In the genomic region with DNA sequence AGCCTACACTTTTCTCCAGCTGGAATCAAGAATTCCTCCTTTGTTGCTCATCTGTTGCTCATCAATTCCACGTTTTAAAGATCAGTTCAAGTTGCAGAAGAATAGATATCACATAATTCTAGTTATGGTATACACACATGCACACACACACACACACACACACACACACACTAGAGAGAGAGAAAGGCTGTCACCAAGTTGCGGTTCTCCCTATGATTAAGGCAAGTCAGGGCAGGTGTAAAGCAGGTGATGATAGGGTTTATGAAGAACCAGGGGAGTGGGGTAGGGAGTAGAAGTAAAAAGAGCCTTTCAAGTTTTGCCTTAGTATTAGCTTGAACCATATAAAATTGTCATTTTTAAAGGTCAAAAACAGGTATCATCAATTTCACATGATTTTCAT, we compare ENCODE assay signal across 16 cellular contexts. TPM values are rescaled to one million over a fixed set of nuclear protein-coding genes. Genes with fewer than 3 reads are reported as not detected.
DNase-seq lines count a peak whose midpoint lies in the region; ATAC-seq and TF ChIP-seq lines count a peak whose summit lies in the region.
"Had no signal": no experiment of that assay in that cellular context is flagged by ENCODE, and none has a peak within 500 bp of the region (broad histone marks: within the 10 kb centered on the region; RNA-seq: fewer than 3 reads in every experiment).

No MANE protein-coding gene starts in this region.

- DNase-seq in NCI-H2171 treated with DMSO at 0.1 percent for 48 hours (lab: John Stamatoyannopoulos, UW): peak; percentile 30
- no peak for DNase-seq in NCI-H2171 (lab: John Stamatoyannopoulos, UW)
- DNase-seq in NCI-H1105 (lab: John Stamatoyannopoulos, UW): peak; percentile 93
- DNase-seq in WERI-Rb-1: no peak
- peak; percentile 44 to 68 for DNase-seq in foreskin keratinocyte
- no peak for DNase-seq in COLO668 (lab: John Stamatoyannopoulos, UW; ENCODE audit: unreplicated experiment)
- DNase-seq in gastrocnemius medialis: no peak
- DNase-seq: activated CD4-positive, alpha-beta T cell treated with anti-CD3 and anti-CD28 coated beads for 1 hour; activated effector memory CD4-positive, alpha-beta T cell treated with anti-CD3 and anti-CD28 coated beads, Interleukin-2, amount 50 U/mL, for 16 hours; right lobe of liver; stimulated activated CD4-positive, alpha-beta T cell treated with anti-CD3 and anti-CD28 coated beads, Interleukin-4, amount 100 ng/mL, for 1 hour; upper lobe of right lung had no signal

- TF ChIP-seq POLR2A in gastrocnemius medialis (IDR thresholded peaks at IDR 0.05): no peak

- ATAC-seq in foreskin keratinocyte (peak; percentile 35), GM21515 (IDR thresholded peaks at IDR 0.05; ENCODE audit: unreplicated experiment) (no peak), gastrocnemius medialis (no peak)
- ATAC-seq: upper lobe of right lung had no signal

- peaks cover 8% of the 10 kb centered on the region for H3K4me1 ChIP-seq in foreskin keratinocyte
- H3K4me1 ChIP-seq in gastrocnemius medialis: no peaks in the 10 kb centered on the region
- H3K4me1 ChIP-seq: Peyer's patch, upper lobe of right lung had no signal

- in situ Hi-C loops in gastrocnemius medialis (cut with MboI; ENCODE audit: low sequenced_read_pairs in 4 of 4): loop anchor here in 1 of 4 donors (10.0 kb wide), 1 partner anchor 200 kb away; no protein-coding TSS in a partner anchor

- no peak for TF ChIP-seq CTCF in WERI-Rb-1 (IDR thresholded peaks at IDR 0.05; ENCODE audit: low read depth, low read length)
- TF ChIP-seq CTCF in foreskin keratinocyte (conservative IDR thresholded peaks at IDR 0.05): no peak
- TF ChIP-seq CTCF in gastrocnemius medialis (IDR thresholded peaks at IDR 0.05 in 4 of 5, conservative IDR thresholded peaks at IDR 0.05 in 1 of 5): no peak

- H3K36me3 ChIP-seq in WERI-Rb-1 (no peaks in the 10 kb centered on the region), gastrocnemius medialis (no peaks in the 10 kb centered on the region)
- H3K36me3 ChIP-seq: Peyer's patch, right lobe of liver, upper lobe of right lung had no signal

- no peak overlapping the region for H3K4me3 ChIP-seq in WERI-Rb-1 (ENCODE audit: low read depth, low read length)
- H3K4me3 ChIP-seq in gastrocnemius medialis: no peak overlapping the region
- H3K4me3 ChIP-seq: lung, Peyer's patch, right lobe of liver, upper lobe of right lung had no signal

- H3K9me3 ChIP-seq in WERI-Rb-1 (ENCODE audit: severe bottlenecking) (no peaks in the 10 kb centered on the region), gastrocnemius medialis (no peaks in the 10 kb centered on the region)
- H3K9me3 ChIP-seq: Peyer's patch, right lobe of liver, upper lobe of right lung had no signal

- H3K27me3 ChIP-seq in WERI-Rb-1 (ENCODE audit: insufficient read depth, low read depth, severe bottlenecking) (no peaks in the 10 kb centered on the region), foreskin keratinocyte (peaks cover 23% of the 10 kb centered on the region), gastrocnemius medialis (no peaks in the 10 kb centered on the region)
- H3K27me3 ChIP-seq: Peyer's patch, right lobe of liver, upper lobe of right lung had no signal

- H3K27ac ChIP-seq in WERI-Rb-1 (peak overlapping the region; percentile 39), foreskin keratinocyte (no peak overlapping the region), gastrocnemius medialis (no peak overlapping the region)
- H3K27ac ChIP-seq: Peyer's patch, upper lobe of right lung had no signal

- intact Hi-C loops in gastrocnemius medialis (cut with DNase I; ENCODE audit: low total_unique reads): no loop called here

RNA-seq across cellular contexts. Expression of a gene that starts 31.7 kb away (rescaled TPM):
- 1.1 and 1.2 TPM in 2 replicates for total RNA-seq in foreskin keratinocyte
- polyA plus RNA-seq in foreskin keratinocyte: 0.78 and 1.1 TPM in 2 replicates
- total RNA-seq in gastrocnemius medialis: 1 to 10 TPM in 1 of 4 donors, not detected in 3; 1.1 TPM
- total RNA-seq: fibroblast of villous mesenchyme had no signal

RNA-seq across cellular contexts. Expression of a gene that starts 41.6 kb away (rescaled TPM):
- total RNA-seq in foreskin keratinocyte (not detected in 2 replicates), gastrocnemius medialis (not detected)
- not detected in 2 replicates for polyA plus RNA-seq in foreskin keratinocyte
- total RNA-seq: fibroblast of villous mesenchyme, Peyer's patch, right lobe of liver, upper lobe of right lung had no signal

RNA-seq across cellular contexts. Expression of a gene that starts 59.0 kb away (rescaled TPM):
- total RNA-seq in foreskin keratinocyte: 0.04 TPM in 1 of 2 replicates, not detected in the other
- polyA plus RNA-seq in foreskin keratinocyte: not detected in 2 replicates
- 1 to 10 TPM in 3 of 4 donors, under 1 TPM in 1; 0.73 to 5.5 (median 2.2) TPM for total RNA-seq in gastrocnemius medialis
- total RNA-seq: fibroblast of villous mesenchyme had no signal

Comparison
In these comparisons a context has a peak if more than half of its experiments do, and no peak if none do; other contexts are left out.
1. DNase-seq: peak in NCI-H2171 treated with DMSO at 0.1 percent for 48 hours (single experiment), NCI-H1105 (single experiment) and foreskin keratinocyte (2 of 2); none in NCI-H2171 (single experiment), WERI-Rb-1 (single experiment), COLO668 (single experiment) and gastrocnemius medialis (0 of 2).